In the genomic region with DNA sequence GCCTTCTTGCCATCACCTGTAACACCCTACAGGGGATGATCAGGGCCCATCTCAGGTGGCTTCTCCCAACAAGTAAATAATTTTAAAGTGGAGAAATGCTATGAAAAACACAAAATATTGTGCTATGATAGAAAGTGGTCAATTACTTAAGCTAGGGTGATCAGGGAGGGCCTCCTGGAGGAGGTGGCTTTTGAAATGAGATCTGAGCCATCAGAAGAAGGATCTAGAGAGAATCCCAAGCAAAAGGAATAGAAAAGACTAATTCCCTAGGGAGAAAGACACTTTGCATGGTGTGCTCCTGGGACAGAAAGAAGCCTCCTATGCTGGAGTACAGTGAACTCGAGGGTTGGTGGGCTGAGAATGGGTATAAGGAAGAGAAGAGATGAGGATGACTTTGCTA, we compare ENCODE assay signal across 8 cellular contexts. TPM values are rescaled to one million over a fixed set of nuclear protein-coding genes. Genes with fewer than 3 reads are reported as not detected.
"Had no signal": no experiment of that assay in that cellular context is flagged by ENCODE, and none has a peak within 500 bp of the region (broad histone marks: within the 10 kb centered on the region; RNA-seq: fewer than 3 reads in every experiment).

No MANE protein-coding gene starts in this region.

- H3K9ac ChIP-seq: KMS-11 had no signal

- FAIRE-seq: HepG2, HTR-8/SVneo had no signal

- H3K27ac ChIP-seq: HL-60, KMS-11 had no signal

- DNase-seq: IMR-90, KBM-7, KG1 had no signal

- ATAC-seq: HepG2 had no signal

- H3K4me2 ChIP-seq: KMS-11 had no signal

RNA-seq across cellular contexts. Expression of a gene that starts 7.5 kb away (rescaled TPM):
- total RNA-seq: HT-29 had no signal
